In the genomic region with DNA sequence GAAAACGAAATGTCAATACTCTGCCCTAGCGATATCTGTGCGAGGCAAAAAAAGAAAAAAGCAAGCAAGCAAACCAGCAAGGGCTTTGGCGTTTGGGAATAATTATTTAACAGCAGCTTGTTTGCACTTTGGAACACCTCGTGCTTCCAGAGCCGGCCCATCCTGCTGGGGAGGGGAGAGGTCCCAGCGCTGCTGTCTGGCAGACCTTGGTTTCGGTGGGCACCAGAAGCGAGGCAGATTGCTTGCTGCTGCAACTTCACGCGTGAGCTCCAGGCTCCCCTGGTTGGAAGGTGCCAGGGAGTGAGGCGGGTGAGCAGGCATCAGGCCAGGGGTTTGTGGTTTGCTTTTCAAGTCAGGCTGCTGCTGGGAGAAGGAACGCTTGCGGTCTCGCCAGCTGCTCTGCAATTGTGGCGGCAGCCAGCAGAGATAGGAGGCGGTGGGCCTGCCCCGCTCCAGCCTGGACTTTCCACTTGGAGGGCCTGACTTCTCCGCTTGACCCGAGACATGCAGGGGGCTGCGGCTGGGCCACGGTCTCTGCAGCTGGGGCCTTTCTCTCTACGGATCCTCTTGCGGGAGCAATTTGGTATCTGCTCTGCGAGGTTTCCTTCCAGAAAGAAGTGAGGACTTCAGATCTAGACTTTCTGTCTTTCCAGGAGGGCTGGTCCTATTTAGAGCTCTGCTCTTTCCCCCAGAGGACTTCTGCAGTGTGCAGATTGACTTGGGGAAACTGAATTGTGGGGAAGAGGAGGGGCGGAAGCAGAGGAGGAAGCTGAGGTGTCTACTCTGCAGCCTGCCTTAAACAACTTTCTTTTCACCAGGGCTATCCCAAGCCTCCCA, we compare ENCODE assay signal across 8 cellular contexts.
DNase-seq lines count a peak whose midpoint lies in the region; ATAC-seq and TF ChIP-seq lines count a peak whose summit lies in the region.

No MANE protein-coding gene starts in this region.

- ATAC-seq in HG03045 (IDR thresholded peaks at IDR 0.05; ENCODE audit: unreplicated experiment) = peak; percentile 46
- ATAC-seq in RWPE2 (ENCODE audit: low read depth) = peak; percentile 94
- peak; percentile 73 to 86 (median 80) for ATAC-seq in heart right ventricle

- H3K9me3 ChIP-seq in RWPE2 (ENCODE audit: severe bottlenecking) = no peaks in the 10 kb centered on the region
- no peaks in the 10 kb centered on the region for H3K9me3 ChIP-seq in adrenal gland (replicated peaks in 1 of 3)
- H3K9me3 ChIP-seq in heart right ventricle = no peaks in the 10 kb centered on the region
- no peaks in the 10 kb centered on the region for H3K9me3 ChIP-seq in WERI-Rb-1 (ENCODE audit: severe bottlenecking)

- DNase-seq in DMS 273 (lab: John Stamatoyannopoulos, UW; ENCODE audit: unreplicated experiment) (peak; percentile 95), RWPE2 (ENCODE audit: low spot score) (peak; percentile 75), adrenal gland (peak; percentile 25 to 74 (median 53)), heart right ventricle (peak; percentile 76 to 80), retina (peak; percentile 67), inferior parietal cortex (ENCODE audit: extremely low spot score) (no peak), WERI-Rb-1 (no peak)

- H3K4me1 ChIP-seq in RWPE2 (ENCODE audit: insufficient read depth, poor library complexity, severe bottlenecking) (peaks cover 13% of the 10 kb centered on the region), adrenal gland (replicated peaks in 1 of 2) (peaks cover 0 to 3% of the 10 kb centered on the region in 2 donors), heart right ventricle (peaks cover 0 to 43% (median 31%) of the 10 kb centered on the region in 9 donors)

- H3K4me3 ChIP-seq in RWPE2 (ENCODE audit: severe bottlenecking) = peak overlapping the region; percentile 4
- H3K4me3 ChIP-seq in adrenal gland = peak overlapping the region in 1 of 4 donors; percentile 15
- peak overlapping the region in 9 of 10 donors; percentile 24 to 45 (median 40) for H3K4me3 ChIP-seq in heart right ventricle
- H3K4me3 ChIP-seq in WERI-Rb-1 (ENCODE audit: low read depth, low read length) = no peak overlapping the region

- H3K27me3 ChIP-seq in RWPE2 (ENCODE audit: insufficient read depth, poor library complexity, severe bottlenecking) (no peaks in the 10 kb centered on the region), adrenal gland (no peaks in the 10 kb centered on the region), heart right ventricle (no peaks in the 10 kb centered on the region), WERI-Rb-1 (ENCODE audit: insufficient read depth, low read depth, severe bottlenecking) (no peaks in the 10 kb centered on the region)

- no peak for TF ChIP-seq POLR2A in adrenal gland (IDR thresholded peaks at IDR 0.05)

- intact Hi-C loops in adrenal gland (cut with DNase I) = no loop called here
- intact Hi-C loops in heart right ventricle (cut with DNase I) = loop anchor here in 5 of 10 donors (5.0 to 10.0 kb wide), 5 partner anchors 36 to 59 kb away; no protein-coding TSS in a partner anchor

- WGBS in adrenal gland, 4 donors = 51 to 63% (median 58%) methylated on average over 14 to 26 of the region's 26 CpGs
- WGBS in heart right ventricle, 2 donors = 30 to 33% methylated on average over 26 of the region's 26 CpGs

- H3K27ac ChIP-seq in RWPE2 (ENCODE audit: poor library complexity, severe bottlenecking) (peak overlapping the region; percentile 41), adrenal gland (peak overlapping the region in 4 of 5 donors; percentile 2 to 85 (median 65)), heart right ventricle (peak overlapping the region; percentile 72 to 85 (median 76)), WERI-Rb-1 (no peak overlapping the region)

- H3K36me3 ChIP-seq in RWPE2 (ENCODE audit: low read depth) = no peaks in the 10 kb centered on the region
- H3K36me3 ChIP-seq in adrenal gland (replicated peaks in 1 of 2) = no peaks in the 10 kb centered on the region
- peaks cover 0 to 11% (median 0%) of the 10 kb centered on the region in 9 donors for H3K36me3 ChIP-seq in heart right ventricle
- no peaks in the 10 kb centered on the region for H3K36me3 ChIP-seq in WERI-Rb-1

- TF ChIP-seq CTCF in RWPE2 (IDR thresholded peaks at IDR 0.05; ENCODE audit: poor library complexity, severe bottlenecking) (no peak), adrenal gland (IDR thresholded peaks at IDR 0.05) (no peak), heart right ventricle (IDR thresholded peaks at IDR 0.05) (no peak), WERI-Rb-1 (IDR thresholded peaks at IDR 0.05; ENCODE audit: low read depth, low read length) (no peak)

Comparison
In these comparisons a context has a peak if more than half of its experiments do, and no peak if none do; other contexts are left out.
1. DNase-seq: peak in DMS 273 (single experiment), RWPE2 (single experiment), adrenal gland (7 of 7), heart right ventricle (2 of 2) and retina (single experiment); none in inferior parietal cortex (single experiment) and WERI-Rb-1 (single experiment).
2. Peak in every context shown above with its lines, with median percentiles within 50 percentile points of each other: ATAC-seq.